Comparison of ENCODE assay signal across 1 cellular context in genomic region chr12:51866762-51867161, GRCh38.
TF ChIP-seq lines count a peak whose summit lies in the region.

No MANE protein-coding gene starts in this region.

TF ChIP-seq in HCT116, 20 proteins besides CTCF, POLR2A, EP300 and RAD21 (continued from another document):
- TF ChIP-seq ZBTB33 (IDR thresholded peaks at IDR 0.05; ENCODE audit: extremely low read depth, insufficient replicate concordance, low read length): no peak
- TF ChIP-seq JUND (IDR thresholded peaks at IDR 0.05): no peak
- TF ChIP-seq EGR1 (IDR thresholded peaks at IDR 0.05; ENCODE audit: low read depth): no peak
